In genomic region chr22:49354516-49355205, GRCh38 we compare ENCODE assay signal across 19 cellular contexts.
"Had no signal": no experiment of that assay in that cellular context is flagged by ENCODE, and none has a peak within 500 bp of the region (broad histone marks: within the 10 kb centered on the region; RNA-seq: fewer than 3 reads in every experiment).

No MANE protein-coding gene starts in this region.

- H3K27ac Mint-ChIP-seq: activated CD4-positive, alpha-beta T cell treated with anti-CD3 and anti-CD28 coated beads for 36 hours; activated CD8-positive, alpha-beta T cell treated with anti-CD3 and anti-CD28 coated beads, Interleukin-2, amount 10 ng/mL, durations not matched to agents 7 days and 5 days; activated naive CD4-positive, alpha-beta T cell treated with anti-CD3 and anti-CD28 coated beads, Interleukin-2, amount 50 U/mL, for 24 hours; activated T-helper 2 cell treated with anti-CD3 and anti-CD28 coated beads, Interferon-gamma antibody, Interleukin-2, Interleukin-4, amounts not matched to agents 10 μg/mL and 5 μg/mL and 100 μg/mL, durations not matched to agents 14 hours and 24 hours and 36 hours; brain; immature natural killer cell had no signal

- H3K36me3 Mint-ChIP-seq: activated naive CD4-positive, alpha-beta T cell treated with anti-CD3 and anti-CD28 coated beads, Interleukin-2, amount 50 U/mL, for 24 hours; brain; immature natural killer cell had no signal

- H3K9me3 ChIP-seq: esophagus muscularis mucosa, psoas muscle had no signal

- ATAC-seq: activated CD4-positive, alpha-beta T cell treated with anti-CD3 and anti-CD28 coated beads for 36 hours; activated CD8-positive, alpha-beta T cell treated with anti-CD3 and anti-CD28 coated beads, Interleukin-2, amount 10 ng/mL, durations not matched to agents 7 days and 5 days; left colon; psoas muscle; stimulated activated naive CD8-positive, alpha-beta T cell treated with anti-CD3 and anti-CD28 coated beads, Interleukin-15, Interleukin-2, amounts not matched to agents 100 U/mL and 50 U/mL, for 24 hours had no signal

- H3K27ac ChIP-seq: esophagus muscularis mucosa, psoas muscle, VCaP had no signal

- H3K36me3 ChIP-seq: esophagus muscularis mucosa had no signal

- DNase-seq: activated CD4-positive, alpha-beta T cell treated with anti-CD3 and anti-CD28 coated beads for 36 hours; activated CD8-positive, alpha-beta T cell treated with anti-CD3 and anti-CD28 coated beads, Interleukin-2, amount 10 ng/mL, durations not matched to agents 7 days and 5 days; amniotic stem cell; cerebellar nuclear complex; glutamatergic neuron; immature natural killer cell; left colon; occipital lobe; psoas muscle; stimulated activated CD4-positive, alpha-beta T cell treated with anti-CD3 and anti-CD28 coated beads, Interleukin-4, amount 100 ng/mL, for 1 hour; stimulated activated CD8-positive, alpha-beta memory T cell treated with anti-CD3 and anti-CD28 coated beads, Interleukin-4, amount 100 ng/mL, for 48 hours; stimulated activated naive CD8-positive, alpha-beta T cell treated with anti-CD3 and anti-CD28 coated beads, Interleukin-15, Interleukin-2, amounts not matched to agents 100 U/mL and 50 U/mL, for 24 hours; T-helper 1 cell had no signal

- H3K4me1 Mint-ChIP-seq: activated CD4-positive, alpha-beta T cell treated with anti-CD3 and anti-CD28 coated beads for 36 hours; activated naive CD4-positive, alpha-beta T cell treated with anti-CD3 and anti-CD28 coated beads, Interleukin-2, amount 50 U/mL, for 24 hours; brain; immature natural killer cell had no signal

- H3K4me3 Mint-ChIP-seq: activated CD4-positive, alpha-beta T cell treated with anti-CD3 and anti-CD28 coated beads for 36 hours; activated CD8-positive, alpha-beta T cell treated with anti-CD3 and anti-CD28 coated beads, Interleukin-2, amount 10 ng/mL, durations not matched to agents 7 days and 5 days; activated naive CD4-positive, alpha-beta T cell treated with anti-CD3 and anti-CD28 coated beads, Interleukin-2, amount 50 U/mL, for 24 hours; brain; immature natural killer cell; nephron had no signal

- H3K4me1 ChIP-seq: esophagus muscularis mucosa, psoas muscle had no signal

- H3K4me3 ChIP-seq: esophagus muscularis mucosa, psoas muscle had no signal

- H3K9me3 Mint-ChIP-seq: activated naive CD4-positive, alpha-beta T cell treated with anti-CD3 and anti-CD28 coated beads, Interleukin-2, amount 50 U/mL, for 24 hours; activated T-helper 2 cell treated with anti-CD3 and anti-CD28 coated beads, Interferon-gamma antibody, Interleukin-2, Interleukin-4, amounts not matched to agents 10 μg/mL and 5 μg/mL and 100 μg/mL, durations not matched to agents 14 hours and 24 hours and 36 hours; immature natural killer cell had no signal
